In genomic region chr13:49443327-49443688, GRCh38 we compare ENCODE assay signal across 8 cellular contexts. TPM values are rescaled to one million over a fixed set of nuclear protein-coding genes. Genes with fewer than 3 reads are reported as not detected.
A peak's percentile ranks its signal among the peaks of the same experiment; 100 is the strongest.
DNase-seq lines count a peak whose midpoint lies in the region; ATAC-seq and TF ChIP-seq lines count a peak whose summit lies in the region.

No MANE protein-coding gene starts in this region.

- CTCF ChIA-PET in CD4-positive, alpha-beta T cell (lab: Charles Lee), result interaction anchor here (0.6 to 1.7 kb wide), 7 partner anchors 10 to 350 kb away, joined by 3 to 5 read pairs (median 3); partner anchors contain the start of gene PHF11

- peak overlapping the region; percentile 85 for H3K27ac ChIP-seq in CD4-positive, alpha-beta T cell (ENCODE audit: low read depth, low read length)

- TF ChIP-seq CTCF in CD4-positive, alpha-beta T cell (IDR thresholded peaks at IDR 0.05), result no peak
- TF ChIP-seq CTCF in HFFc6 (IDR thresholded peaks at IDR 0.05) (no peak), fibroblast of pulmonary artery (IDR thresholded peaks at IDR 0.05; ENCODE audit: low read length, missing control alignments) (no peak)

- H3K4me1 ChIP-seq in neuron (ENCODE audit: insufficient read depth, low read length), result peaks cover 10% of the 10 kb centered on the region

- no peaks in the 10 kb centered on the region for H3K36me3 ChIP-seq in neuron (ENCODE audit: insufficient read depth, low read length)

- H3K36me3 Mint-ChIP-seq in CD4-positive, alpha-beta T cell (ENCODE audit: low read depth), result peaks cover 17% of the 10 kb centered on the region
- peaks cover 12% of the 10 kb centered on the region; the same call in 1 of the 2 replicates for H3K36me3 Mint-ChIP-seq in HFFc6 (ENCODE audit: low read depth)
- H3K36me3 Mint-ChIP-seq in T-helper 17 cell (ENCODE audit: low read depth), result no peaks in the 10 kb centered on the region

- H2AFZ ChIP-seq in neuron (ENCODE audit: low read depth, low read length), result peak overlapping the region; percentile 64

- H3K4me3 ChIP-seq in fibroblast of pulmonary artery (replicated peaks; ENCODE audit: low read depth, low read length) (peak overlapping the region; percentile 79), neuron (ENCODE audit: low read length) (peak overlapping the region; percentile 77)

- peak in 2 of 10 experiments; percentile 1 to 4 for DNase-seq in CD4-positive, alpha-beta T cell
- DNase-seq in HFFc6 (no peak), T-helper 17 cell (no peak), fibroblast of pulmonary artery (ENCODE audit: low read depth) (peak; percentile 44), cortex of kidney (lab: John Stamatoyannopoulos, UW) (no peak)
- DNase-seq in activated CD8-positive, alpha-beta memory T cell treated with anti-CD3 and anti-CD28 coated beads, Interleukin-2, amount 50 U/mL, for 4 hours, result no peak

- no peaks in the 10 kb centered on the region for H3K9me3 Mint-ChIP-seq in CD4-positive, alpha-beta T cell
- no peaks in the 10 kb centered on the region for H3K9me3 Mint-ChIP-seq in HFFc6

- no peaks in the 10 kb centered on the region for H3K27me3 ChIP-seq in CD4-positive, alpha-beta T cell (ENCODE audit: control insufficient read depth, insufficient read depth, low read length)
- no peaks in the 10 kb centered on the region for H3K27me3 ChIP-seq in neuron (ENCODE audit: insufficient read depth, low read length)

- intact Hi-C loops in CD4-positive, alpha-beta T cell (cut with DNase I, micrococcal nuclease), result loop anchor here (2.0 to 10.0 kb wide), 7 partner anchors 71 to 1441 kb away; partner anchors contain the start of genes EBPL (in 1 of the 2), FNDC3A (in 1 of the 2), KPNA3 (in 1 of the 2) and SUCLA2 (in 1 of the 2)

- peak overlapping the region; percentile 97 for H3K4me3 Mint-ChIP-seq in CD4-positive, alpha-beta T cell
- H3K4me3 Mint-ChIP-seq in HFFc6 (peak overlapping the region; percentile 98), T-helper 17 cell (peak overlapping the region; percentile 86)

- POLR2A ChIA-PET in CD4-positive, alpha-beta T cell (lab: Charles Lee), result interaction anchor here (0.7 to 6.8 kb wide), 26 partner anchors 9 to 1222 kb away, joined by 3 to 169 read pairs (median 8); partner anchors contain the start of genes CDADC1, EBPL, FNDC3A and KPNA3

- no peak for ATAC-seq in CD4-positive, alpha-beta T cell (ENCODE audit: poor library complexity)
- no peak for ATAC-seq in T-helper 17 cell
- ATAC-seq in GM21723 (IDR thresholded peaks at IDR 0.05; ENCODE audit: unreplicated experiment), result no peak

- H3K9me3 ChIP-seq in CD4-positive, alpha-beta T cell (ENCODE audit: control insufficient read depth, low read length), result no peaks in the 10 kb centered on the region
- H3K9me3 ChIP-seq in T-helper 17 cell (ENCODE audit: control insufficient read depth, low read length, poor library complexity, severe bottlenecking) (no peaks in the 10 kb centered on the region), neuron (ENCODE audit: low read length) (no peaks in the 10 kb centered on the region)

- H3K4me1 Mint-ChIP-seq in CD4-positive, alpha-beta T cell (ENCODE audit: low read depth), result peaks cover 42% of the 10 kb centered on the region
- H3K4me1 Mint-ChIP-seq in HFFc6 (ENCODE audit: low read depth), result peaks cover 74% of the 10 kb centered on the region
- peaks cover 17% of the 10 kb centered on the region for H3K4me1 Mint-ChIP-seq in T-helper 17 cell

- peak overlapping the region; percentile 96 for H3K27ac Mint-ChIP-seq in CD4-positive, alpha-beta T cell
- peak overlapping the region; percentile 99 for H3K27ac Mint-ChIP-seq in HFFc6
- peak overlapping the region; percentile 83 for H3K27ac Mint-ChIP-seq in T-helper 17 cell

- H3K27me3 Mint-ChIP-seq in CD4-positive, alpha-beta T cell, result no peaks in the 10 kb centered on the region
- H3K27me3 Mint-ChIP-seq in HFFc6 (ENCODE audit: insufficient read depth) (peaks cover 7% of the 10 kb centered on the region), T-helper 17 cell (no peaks in the 10 kb centered on the region)

RNA-seq across cellular contexts. Expression of gene CAB39L, which starts 0.6 kb away (rescaled TPM):
- 1 to 10 TPM; 1.9 to 2.5 TPM for total RNA-seq in CD4-positive, alpha-beta T cell
- total RNA-seq in HFFc6 (2021; fragmentation: NEBNext Ultra II Directional; extraction: Animal tissue kit (Norgen Biotek cat#: 25700)), result 1 to 10 TPM; 3.7 to 6.9 (median 5.9) TPM
- total RNA-seq in T-helper 17 cell, result 1 to 10 TPM; 3.4 to 5.9 TPM

RNA-seq across cellular contexts. Expression of gene SETDB2, which starts 0.8 kb away (rescaled TPM):
- total RNA-seq in CD4-positive, alpha-beta T cell, result 10 to 100 TPM; 10.8 to 11.5 TPM
- 1 to 10 TPM; 4.4 to 7.4 (median 6.5) TPM for total RNA-seq in HFFc6 (2021; fragmentation: NEBNext Ultra II Directional; extraction: Animal tissue kit (Norgen Biotek cat#: 25700))
- total RNA-seq in T-helper 17 cell, result 10 to 100 TPM; 15.9 to 17.9 TPM

RNA-seq across cellular contexts. Expression of gene PHF11, which starts 52.4 kb away (rescaled TPM):
- 100 to 1,000 TPM; 105 TPM for total RNA-seq in CD4-positive, alpha-beta T cell
- 10 to 100 TPM; 17.6 to 31.0 (median 25.3) TPM for total RNA-seq in HFFc6 (2021; fragmentation: NEBNext Ultra II Directional; extraction: Animal tissue kit (Norgen Biotek cat#: 25700))
- total RNA-seq in T-helper 17 cell, result 100 to 1,000 TPM; 104 to 119 TPM
